ENCODE assay signal across 20 cellular contexts in genomic region chr1:115310821-115311220, GRCh38. TPM values are rescaled to one million over a fixed set of nuclear protein-coding genes. Genes with fewer than 3 reads are reported as not detected.
DNase-seq lines count a peak whose midpoint lies in the region; ATAC-seq and TF ChIP-seq lines count a peak whose summit lies in the region.
"Had no signal": no experiment of that assay in that cellular context is flagged by ENCODE, and none has a peak within 500 bp of the region (broad histone marks: within the 10 kb centered on the region; RNA-seq: fewer than 3 reads in every experiment).

No MANE protein-coding gene starts in this region.

- no peaks in the 10 kb centered on the region for H3K9me2 ChIP-seq in OCI-LY7 (ENCODE audit: insufficient read depth, low read length)

- H3K9me3 ChIP-seq in OCI-LY7 (ENCODE audit: low read length) = no peaks in the 10 kb centered on the region
- H3K9me3 ChIP-seq: MG63 had no signal

- no peaks in the 10 kb centered on the region for H3K36me3 ChIP-seq in OCI-LY7 (ENCODE audit: insufficient read depth, low read length)
- H3K36me3 ChIP-seq: MG63 had no signal

- H3K4me2 ChIP-seq in OCI-LY7 (ENCODE audit: low read length) = peak overlapping the region; percentile 59
- H3K4me2 ChIP-seq: KMS-11 had no signal

- peak overlapping the region; percentile 41 for H3K27ac ChIP-seq in OCI-LY7 (ENCODE audit: low read depth, low read length, poor library complexity, severe bottlenecking)
- H3K27ac ChIP-seq: KMS-11 had no signal

- peak overlapping the region; percentile 78 for H2AFZ ChIP-seq in OCI-LY7 (ENCODE audit: low read length)

- no TSS peak for BruUV-seq in OCI-LY7 (replicated peaks; lab: Mats Ljungman, UMichigan)

- no peaks in the 10 kb centered on the region for H3K79me2 ChIP-seq in OCI-LY7 (ENCODE audit: insufficient read depth, low read depth, low read length)

- peak; percentile 66 for DNase-seq in OCI-LY7 (ENCODE audit: low spot score)
- no peak for DNase-seq in NCI-H2171 treated with DMSO at 0.1 percent for 48 hours (lab: John Stamatoyannopoulos, UW)
- DNase-seq in DMS153 (lab: John Stamatoyannopoulos, UW) = no peak
- DNase-seq in NK-92 (lab: John Stamatoyannopoulos, UW; ENCODE audit: unreplicated experiment) = no peak
- DNase-seq: CD8-positive, alpha-beta T cell; MG63; NCI-H1105 treated with DMSO at 0.1 percent for 48 hours; NCI-H187; NCI-H2171; NCI-H510A treated with DMSO at 0.1 percent for 48 hours; NK-92 treated with Interleukin-12 subunit alpha and Interleukin-12 subunit beta, amount 100 ng/mL, for 24 hours; PC-3; T-helper 9 cell had no signal

- peak; percentile 71 for ATAC-seq in GM19351 (IDR thresholded peaks at IDR 0.05; ENCODE audit: unreplicated experiment)
- peak; percentile 53 for ATAC-seq in HG03432 (IDR thresholded peaks at IDR 0.05; ENCODE audit: unreplicated experiment)
- no peak for ATAC-seq in HG02938 (IDR thresholded peaks at IDR 0.05; ENCODE audit: unreplicated experiment)
- ATAC-seq: CD8-positive, alpha-beta T cell; HepG2; PC-3 had no signal

- CTCF ChIA-PET in OCI-LY7 (lab: Charles Lee; ENCODE audit: unreplicated experiment) = no interaction called here

- POLR2A ChIA-PET in OCI-LY7 (lab: Charles Lee) = interaction anchor here (0.7 kb wide), 1 partner anchor 9 kb away, joined by 3 read pairs; no protein-coding TSS in a partner anchor

- H3K4me1 ChIP-seq in OCI-LY7 (ENCODE audit: insufficient read depth, low read length, poor library complexity, severe bottlenecking) = peaks cover 54% of the 10 kb centered on the region

- no peaks in the 10 kb centered on the region for H4K20me1 ChIP-seq in OCI-LY7 (ENCODE audit: insufficient read depth, low read length)

- TF ChIP-seq CTCF in OCI-LY7 (conservative IDR thresholded peaks at IDR 0.05; ENCODE audit: low read length) = no peak

- intact Hi-C loops in OCI-LY7 (cut with micrococcal nuclease; ENCODE audit: unreplicated experiment) = no loop called here

- peak overlapping the region; percentile 39 for H3K4me3 ChIP-seq in OCI-LY7 (ENCODE audit: low read depth, low read length, poor library complexity, severe bottlenecking)
- H3K4me3 ChIP-seq: MG63 had no signal

RNA-seq across cellular contexts. Expression of gene NGF, which starts 27.2 kb away (rescaled TPM):
- total RNA-seq in OCI-LY7 (2014; rRNA removed; shearing (Covaris generic)) = not detected in 2 replicates
- total RNA-seq in OCI-LY7 (2022) = not detected in 2 replicates
- total RNA-seq: B cell; CD8-positive, alpha-beta T cell; HepG2; SK-MEL-5 had no signal
